Comparison of ENCODE assay signal across 26 cellular contexts in the genomic region with DNA sequence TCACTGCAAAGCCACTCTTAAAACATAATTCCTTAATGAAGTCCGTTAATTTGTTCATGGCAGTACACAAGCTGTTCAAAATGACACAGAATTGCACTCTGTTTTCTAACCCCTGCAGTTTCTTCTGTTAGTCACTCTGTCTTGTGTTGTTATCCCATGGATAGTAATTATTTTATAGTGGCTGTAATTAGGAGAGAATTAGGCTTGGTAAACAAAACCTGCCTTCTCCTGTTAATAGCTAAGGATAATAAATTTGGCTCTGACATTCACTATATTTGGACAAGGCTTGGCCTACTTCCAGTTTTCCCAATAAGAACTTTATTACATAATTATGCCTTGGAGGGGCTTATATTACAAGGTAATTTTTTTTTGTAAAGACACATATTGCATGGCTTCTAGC.
DNase-seq lines count a peak whose midpoint lies in the region; ATAC-seq and TF ChIP-seq lines count a peak whose summit lies in the region.
"Had no signal": no experiment of that assay in that cellular context is flagged by ENCODE, and none has a peak within 500 bp of the region (broad histone marks: within the 10 kb centered on the region; RNA-seq: fewer than 3 reads in every experiment).

No MANE protein-coding gene starts in this region.

- no peaks in the 10 kb centered on the region for H3K27me3 ChIP-seq in BE2C
- H3K27me3 ChIP-seq: gastrocnemius medialis, neutrophil, testis, vagina had no signal

- ATAC-seq in GM18907 (IDR thresholded peaks at IDR 0.05; ENCODE audit: unreplicated experiment), result no peak
- ATAC-seq: activated naive CD8-positive, alpha-beta T cell treated with anti-CD3 and anti-CD28 coated beads, Interleukin-2, amount 50 U/mL, for 24 hours; gastrocnemius medialis; GM12878; lower lobe of right lung had no signal

- DNase-seq in COR-L47 (lab: John Stamatoyannopoulos, UW), result peak; percentile 98
- DNase-seq in NCI-H1694 treated with DMSO at 0.1 percent for 48 hours (lab: John Stamatoyannopoulos, UW), result peak; percentile 75
- peak; percentile 93 for DNase-seq in NCI-H524 treated with DMSO at 0.1 percent for 48 hours (lab: John Stamatoyannopoulos, UW)
- DNase-seq in BE2C, result no peak
- no peak for DNase-seq in foreskin melanocyte
- no peak for DNase-seq in caudate nucleus (lab: John Stamatoyannopoulos, UW)
- DNase-seq: activated CD4-positive, alpha-beta memory T cell treated with anti-CD3 and anti-CD28 coated beads, Interleukin-2, amount 10 ng/mL, durations not matched to agents 7 days and 5 days; activated effector memory CD4-positive, alpha-beta T cell treated with anti-CD3 and anti-CD28 coated beads, Interleukin-2, amount 50 U/mL, for 16 hours; activated naive CD8-positive, alpha-beta T cell treated with anti-CD3 and anti-CD28 coated beads, Interleukin-2, amount 50 U/mL, for 24 hours; activated T-cell treated with anti-CD3 and anti-CD28 coated beads for 4 hours; effector CD4-positive, alpha-beta T cell; gastrocnemius medialis; KG1; lower lobe of right lung; NCI-H510A; Right ventricle myocardium superior; stimulated activated CD4-positive, alpha-beta T cell treated with anti-CD3 and anti-CD28 coated beads, Interleukin-2, amount 100 ng/mL, for 24 hours; stimulated activated naive CD4-positive, alpha-beta T cell; testis had no signal

- no peak for TF ChIP-seq EP300 in Ishikawa (IDR thresholded peaks at IDR 0.05; ENCODE audit: borderline replicate concordance)

- no peak for TF ChIP-seq CTCF in BE2C (IDR thresholded peaks at IDR 0.05; ENCODE audit: low read depth, low read length)

- H3K36me3 ChIP-seq in BE2C, result no peaks in the 10 kb centered on the region
- H3K36me3 ChIP-seq: gastrocnemius medialis, lower lobe of right lung, neutrophil, prostate gland, vagina had no signal

- TF ChIP-seq RAD21 in Ishikawa (IDR thresholded peaks at IDR 0.05; ENCODE audit: low read depth), result no peak

- H3K4me3 ChIP-seq in BE2C (ENCODE audit: low read depth, low read length), result no peak overlapping the region
- H3K4me3 ChIP-seq: gastrocnemius medialis, GM12878, lower lobe of right lung, prostate gland, testis, vagina had no signal

- no peak overlapping the region for H3K27ac ChIP-seq in caudate nucleus (ENCODE audit: low read depth, low read length)
- H3K27ac ChIP-seq: C4-2B, gastrocnemius medialis, lower lobe of right lung, neutrophil, prostate gland, testis, vagina had no signal

- no peaks in the 10 kb centered on the region for H3K4me1 ChIP-seq in BE2C
- H3K4me1 ChIP-seq: gastrocnemius medialis, lower lobe of right lung, prostate gland, testis, vagina had no signal

- H3K9me3 ChIP-seq in BE2C, result no peaks in the 10 kb centered on the region
- H3K9me3 ChIP-seq: gastrocnemius medialis, lower lobe of right lung, neutrophil, prostate gland, testis, vagina had no signal

TF ChIP-seq in Ishikawa, 13 proteins besides CTCF, POLR2A, EP300 and RAD21:
- TF ChIP-seq NFIC (IDR thresholded peaks at IDR 0.05) (peak; percentile 72), FOXM1 (IDR thresholded peaks at IDR 0.05; ENCODE audit: borderline replicate concordance, low read depth) (no peak), TEAD4 (IDR thresholded peaks at IDR 0.05) (no peak), EGR1 (IDR thresholded peaks at IDR 0.05) (no peak)

Comparison
In these comparisons a context has a peak if more than half of its experiments do, and no peak if none do; other contexts are left out.
1. DNase-seq: peak in COR-L47 (single experiment), NCI-H1694 treated with DMSO at 0.1 percent for 48 hours (single experiment) and NCI-H524 treated with DMSO at 0.1 percent for 48 hours (single experiment); none in BE2C (single experiment), foreskin melanocyte (single experiment) and caudate nucleus (0 of 61).